8 cellular contexts compared by ENCODE assay signal in the genomic region with DNA sequence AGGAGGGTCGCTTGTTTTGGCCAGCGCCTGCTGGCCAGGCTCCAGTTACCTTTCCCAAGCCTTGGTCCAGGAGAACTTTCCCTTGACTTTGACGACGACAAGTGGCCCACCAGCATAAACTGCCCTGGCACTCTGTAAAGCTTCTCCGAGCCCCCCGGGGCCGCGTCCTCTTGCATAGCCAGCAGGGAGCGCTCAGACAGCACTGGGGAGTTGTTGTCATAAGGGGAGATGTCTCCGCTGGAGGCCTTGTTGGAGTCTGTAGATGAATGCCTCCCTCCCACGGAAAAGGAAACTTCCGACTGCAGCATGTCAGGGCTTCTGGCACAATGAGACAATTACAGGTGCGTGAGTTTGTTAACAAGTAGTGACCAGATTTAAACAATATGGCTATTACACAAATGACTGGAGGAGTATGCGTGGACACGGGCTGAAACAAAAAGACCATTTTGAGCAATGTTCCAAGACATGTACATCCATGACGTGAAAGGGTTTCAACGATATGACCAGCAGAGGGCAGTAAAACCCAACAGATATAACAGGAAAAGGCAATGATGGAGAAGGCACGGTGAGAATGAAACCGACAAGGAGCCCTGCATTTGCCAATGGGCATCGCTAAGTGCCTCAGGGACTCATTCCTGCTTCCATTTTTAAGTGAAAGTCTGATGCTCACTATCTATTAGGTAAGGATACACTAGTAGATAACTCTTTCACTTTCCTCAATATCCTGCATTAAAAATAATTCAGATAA. TPM values are rescaled to one million over a fixed set of nuclear protein-coding genes. Genes with fewer than 3 reads are reported as not detected.
DNase-seq lines count a peak whose midpoint lies in the region; ATAC-seq, FAIRE-seq and TF ChIP-seq lines count a peak whose summit lies in the region.

No MANE protein-coding gene starts in this region.

- no peak overlapping the region for H3K27ac ChIP-seq in RWPE2 (ENCODE audit: poor library complexity, severe bottlenecking)

- ATAC-seq in RWPE2 (ENCODE audit: low read depth) = peak; percentile 73
- peak; percentile 71 for ATAC-seq in left ventricle myocardium superior
- no peak for ATAC-seq in HG03439 (IDR thresholded peaks at IDR 0.05; ENCODE audit: unreplicated experiment)

- DNase-seq in GM04503 (ENCODE audit: low read depth) (peak; percentile 20), H54 (ENCODE audit: insufficient read length, low spot score) (peak; percentile 7), MG63 (peak; percentile 21), RWPE2 (ENCODE audit: low spot score) (no peak), amniotic epithelial cell (ENCODE audit: low read depth) (peak; percentile 65), left ventricle myocardium superior (no peak), retinal pigment epithelial cell (ENCODE audit: low read depth) (no peak)

- H3K4me1 ChIP-seq in RWPE2 (ENCODE audit: insufficient read depth, poor library complexity, severe bottlenecking) = no peaks in the 10 kb centered on the region

- intact Hi-C loops in left ventricle myocardium superior (cut with micrococcal nuclease) = no loop called here

- H3K36me3 ChIP-seq in MG63 (no peaks in the 10 kb centered on the region), RWPE2 (ENCODE audit: low read depth) (no peaks in the 10 kb centered on the region)

- no peaks in the 10 kb centered on the region for H3K9me3 ChIP-seq in MG63
- no peaks in the 10 kb centered on the region for H3K9me3 ChIP-seq in RWPE2 (ENCODE audit: severe bottlenecking)

- no peak for TF ChIP-seq POLR2A in H54 (IDR thresholded peaks at IDR 0.05; ENCODE audit: low read depth, low read length)

- peak; percentile 63 for TF ChIP-seq CTCF in RWPE2 (IDR thresholded peaks at IDR 0.05; ENCODE audit: poor library complexity, severe bottlenecking)
- TF ChIP-seq CTCF in retinal pigment epithelial cell (conservative IDR thresholded peaks at IDR 0.05; ENCODE audit: low read depth, low read length) = peak; percentile 51

- no peaks in the 10 kb centered on the region for H3K27me3 ChIP-seq in MG63
- H3K27me3 ChIP-seq in RWPE2 (ENCODE audit: insufficient read depth, poor library complexity, severe bottlenecking) = no peaks in the 10 kb centered on the region

- no peak for FAIRE-seq in H54 (lab: Jason Lieb, UNC)

- no peak overlapping the region for H3K4me3 ChIP-seq in MG63
- H3K4me3 ChIP-seq in RWPE2 (ENCODE audit: severe bottlenecking) = no peak overlapping the region
- no peak overlapping the region for H3K4me3 ChIP-seq in retinal pigment epithelial cell (ENCODE audit: low read length)

RNA-seq across cellular contexts. Expression of gene HCCS, which starts 33.0 kb away (rescaled TPM):
- 112 and 116 TPM in 2 replicates for total RNA-seq in MG63 (2014; rRNA removed; shearing (Covaris generic); ENCODE audit: low replicate concordance)
- total RNA-seq in left ventricle myocardium superior = 57.7 TPM

Comparison
In these comparisons a context has a peak if more than half of its experiments do, and no peak if none do; other contexts are left out.
1. DNase-seq: peak in GM04503 (single experiment), H54 (single experiment), MG63 (single experiment) and amniotic epithelial cell (single experiment); none in RWPE2 (single experiment), left ventricle myocardium superior (single experiment) and retinal pigment epithelial cell (single experiment).